12 cellular contexts compared by ENCODE assay signal in genomic region chr4:41143721-41144379, GRCh38.
DNase-seq lines count a peak whose midpoint lies in the region; ATAC-seq and TF ChIP-seq lines count a peak whose summit lies in the region.
"Had no signal": no experiment of that assay in that cellular context is flagged by ENCODE, and none has a peak within 500 bp of the region (broad histone marks: within the 10 kb centered on the region; RNA-seq: fewer than 3 reads in every experiment).

No MANE protein-coding gene starts in this region.

- no peak overlapping the region for H3K4me3 Mint-ChIP-seq in activated CD4-positive, alpha-beta T cell treated with anti-CD3 and anti-CD28 coated beads, Interleukin-2, amount 10 ng/mL, durations not matched to agents 24 days and 14 days
- no peak overlapping the region for H3K4me3 Mint-ChIP-seq in immature natural killer cell
- H3K4me3 Mint-ChIP-seq in activated CD4-positive, alpha-beta memory T cell treated with anti-CD3 and anti-CD28 coated beads for 36 hours, result no peak overlapping the region
- H3K4me3 Mint-ChIP-seq: activated B cell treated with CpG ODN at 0.5 μM for 24 hours; activated naive CD8-positive, alpha-beta T cell treated with anti-CD3 and anti-CD28 coated beads, Interleukin-2, amount 10 ng/mL, durations not matched to agents 7 days and 5 days had no signal

- peak overlapping the region; percentile 100 for H3K27ac ChIP-seq in SJCRH30
- H3K27ac ChIP-seq in esophagus muscularis mucosa (replicated peaks in 1 of 4), result peak overlapping the region; percentile 78 to 89 (median 85)
- peak overlapping the region; percentile 27 to 49 for H3K27ac ChIP-seq in mucosa of rectum (ENCODE audit: low read depth in 2 of 2, low read length in 2 of 2)
- peak overlapping the region; percentile 76 for H3K27ac ChIP-seq in upper lobe of right lung

- POLR2A ChIA-PET in activated CD4-positive, alpha-beta memory T cell treated with anti-CD3 and anti-CD28 coated beads for 36 hours (lab: Charles Lee), result no interaction called here

- no peak overlapping the region for H3K27ac Mint-ChIP-seq in activated CD4-positive, alpha-beta T cell treated with anti-CD3 and anti-CD28 coated beads, Interleukin-2, amount 10 ng/mL, durations not matched to agents 24 days and 14 days
- H3K27ac Mint-ChIP-seq in immature natural killer cell, result no peak overlapping the region
- no peak overlapping the region for H3K27ac Mint-ChIP-seq in activated CD4-positive, alpha-beta memory T cell treated with anti-CD3 and anti-CD28 coated beads for 36 hours
- H3K27ac Mint-ChIP-seq: activated B cell treated with CpG ODN at 0.5 μM for 24 hours; activated naive CD8-positive, alpha-beta T cell treated with anti-CD3 and anti-CD28 coated beads, Interleukin-2, amount 10 ng/mL, durations not matched to agents 7 days and 5 days had no signal

- TF ChIP-seq CTCF in esophagus muscularis mucosa (IDR thresholded peaks at IDR 0.05), result no peak
- no peak for TF ChIP-seq CTCF in upper lobe of right lung (IDR thresholded peaks at IDR 0.05)

- DNase-seq in SJCRH30 (peak; percentile 69 to 84), esophagus muscularis mucosa (ENCODE audit: extremely low spot score) (no peak), upper lobe of right lung (no peak), immature natural killer cell (no peak), NOMO-1 treated with DMSO at 0.1 percent for 48 hours (lab: John Stamatoyannopoulos, UW; ENCODE audit: unreplicated experiment) (no peak)
- DNase-seq in activated CD4-positive, alpha-beta T cell treated with anti-CD3 and anti-CD28 coated beads, Interleukin-2, amount 10 ng/mL, durations not matched to agents 24 days and 14 days, result no peak
- no peak for DNase-seq in activated CD4-positive, alpha-beta memory T cell treated with anti-CD3 and anti-CD28 coated beads for 36 hours
- DNase-seq: activated B cell treated with CpG ODN at 0.5 μM for 24 hours; activated naive CD8-positive, alpha-beta T cell treated with anti-CD3 and anti-CD28 coated beads, Interleukin-2, amount 10 ng/mL, durations not matched to agents 7 days and 5 days; NK-92 treated with Interleukin-12 subunit alpha and Interleukin-12 subunit beta, amount 100 ng/mL, for 24 hours; stimulated activated naive CD4-positive, alpha-beta T cell had no signal

- TF ChIP-seq POLR2A in esophagus muscularis mucosa (IDR thresholded peaks at IDR 0.05; ENCODE audit: low read depth), result no peak

- WGBS in esophagus muscularis mucosa, result 40% methylated on average over 6 of the region's 6 CpGs

- H3K27me3 ChIP-seq in SJCRH30 (no peaks in the 10 kb centered on the region), esophagus muscularis mucosa (no peaks in the 10 kb centered on the region), mucosa of rectum (ENCODE audit: control insufficient read depth in 2 of 2, insufficient read depth in 2 of 2, low read length in 2 of 2) (no peaks in the 10 kb centered on the region), upper lobe of right lung (no peaks in the 10 kb centered on the region)

- H3K4me1 Mint-ChIP-seq in activated CD4-positive, alpha-beta T cell treated with anti-CD3 and anti-CD28 coated beads, Interleukin-2, amount 10 ng/mL, durations not matched to agents 24 days and 14 days, result no peaks in the 10 kb centered on the region
- H3K4me1 Mint-ChIP-seq in immature natural killer cell, result no peaks in the 10 kb centered on the region
- H3K4me1 Mint-ChIP-seq in activated CD4-positive, alpha-beta memory T cell treated with anti-CD3 and anti-CD28 coated beads for 36 hours (ENCODE audit: low read depth), result no peaks in the 10 kb centered on the region
- H3K4me1 Mint-ChIP-seq: activated B cell treated with CpG ODN at 0.5 μM for 24 hours; activated naive CD8-positive, alpha-beta T cell treated with anti-CD3 and anti-CD28 coated beads, Interleukin-2, amount 10 ng/mL, durations not matched to agents 7 days and 5 days had no signal

- TF ChIP-seq EP300 in esophagus muscularis mucosa (IDR thresholded peaks at IDR 0.05), result no peak

- intact Hi-C loops in esophagus muscularis mucosa (cut with DNase I), result no loop called here
- intact Hi-C loops in upper lobe of right lung (cut with DNase I), result no loop called here
- intact Hi-C loops in activated CD4-positive, alpha-beta T cell treated with anti-CD3 and anti-CD28 coated beads, Interleukin-2, amount 10 ng/mL, durations not matched to agents 24 days and 14 days (cut with micrococcal nuclease), result no loop called here
- intact Hi-C loops in activated CD4-positive, alpha-beta memory T cell treated with anti-CD3 and anti-CD28 coated beads for 36 hours (cut with micrococcal nuclease), result no loop called here

- H3K36me3 Mint-ChIP-seq in activated CD4-positive, alpha-beta T cell treated with anti-CD3 and anti-CD28 coated beads, Interleukin-2, amount 10 ng/mL, durations not matched to agents 24 days and 14 days (ENCODE audit: low read depth), result no peaks in the 10 kb centered on the region
- H3K36me3 Mint-ChIP-seq in immature natural killer cell, result no peaks in the 10 kb centered on the region
- no peaks in the 10 kb centered on the region for H3K36me3 Mint-ChIP-seq in activated CD4-positive, alpha-beta memory T cell treated with anti-CD3 and anti-CD28 coated beads for 36 hours
- H3K36me3 Mint-ChIP-seq: activated naive CD8-positive, alpha-beta T cell treated with anti-CD3 and anti-CD28 coated beads, Interleukin-2, amount 10 ng/mL, durations not matched to agents 7 days and 5 days had no signal

- ATAC-seq in upper lobe of right lung, result no peak

- H3K9me3 ChIP-seq in SJCRH30 (replicated peaks) (0 out of 2 replicates have a peak, but pooled peaks cover 3% of the 10 kb centered on the region), esophagus muscularis mucosa (no peaks in the 10 kb centered on the region), mucosa of rectum (ENCODE audit: control insufficient read depth in 2 of 2, low read length in 2 of 2) (no peaks in the 10 kb centered on the region), upper lobe of right lung (no peaks in the 10 kb centered on the region)

- H3K4me1 ChIP-seq in SJCRH30 (peaks cover 63% of the 10 kb centered on the region), esophagus muscularis mucosa (peaks cover 45 to 71% (median 62%) of the 10 kb centered on the region in 4 donors), mucosa of rectum (ENCODE audit: control insufficient read depth in 2 of 2, insufficient read depth in 2 of 2, low read length in 2 of 2) (peaks cover 0 to 4% of the 10 kb centered on the region in 2 donors), upper lobe of right lung (peaks cover 53% of the 10 kb centered on the region)

- no peaks in the 10 kb centered on the region for H3K9me3 Mint-ChIP-seq in activated CD4-positive, alpha-beta T cell treated with anti-CD3 and anti-CD28 coated beads, Interleukin-2, amount 10 ng/mL, durations not matched to agents 24 days and 14 days
- H3K9me3 Mint-ChIP-seq in immature natural killer cell, result peaks cover 0 to 3% (median 0%) of the 10 kb centered on the region in 6 donors
- no peaks in the 10 kb centered on the region for H3K9me3 Mint-ChIP-seq in activated CD4-positive, alpha-beta memory T cell treated with anti-CD3 and anti-CD28 coated beads for 36 hours
- H3K9me3 Mint-ChIP-seq: activated B cell treated with CpG ODN at 0.5 μM for 24 hours; activated naive CD8-positive, alpha-beta T cell treated with anti-CD3 and anti-CD28 coated beads, Interleukin-2, amount 10 ng/mL, durations not matched to agents 7 days and 5 days had no signal

- peaks cover 1% of the 10 kb centered on the region for H3K27me3 Mint-ChIP-seq in activated CD4-positive, alpha-beta T cell treated with anti-CD3 and anti-CD28 coated beads, Interleukin-2, amount 10 ng/mL, durations not matched to agents 24 days and 14 days
- H3K27me3 Mint-ChIP-seq in immature natural killer cell (ENCODE audit: low read depth in 3 of 3), result peaks cover 0 to 7% (median 2%) of the 10 kb centered on the region in 3 donors
- peaks cover 3% of the 10 kb centered on the region for H3K27me3 Mint-ChIP-seq in activated CD4-positive, alpha-beta memory T cell treated with anti-CD3 and anti-CD28 coated beads for 36 hours
- H3K27me3 Mint-ChIP-seq: activated B cell treated with CpG ODN at 0.5 μM for 24 hours had no signal

- CTCF ChIA-PET in activated CD4-positive, alpha-beta memory T cell treated with anti-CD3 and anti-CD28 coated beads for 36 hours (lab: Charles Lee), result no interaction called here

- H3K9ac ChIP-seq in mucosa of rectum (ENCODE audit: low read depth in 1 of 2, low read length in 2 of 2), result no peak overlapping the region

- H3K36me3 ChIP-seq in SJCRH30 (peaks cover 10% of the 10 kb centered on the region), esophagus muscularis mucosa (no peaks in the 10 kb centered on the region), mucosa of rectum (ENCODE audit: control insufficient read depth in 2 of 2, insufficient read depth in 2 of 2, low read length in 2 of 2) (no peaks in the 10 kb centered on the region), upper lobe of right lung (no peaks in the 10 kb centered on the region)

- H3K4me3 ChIP-seq in SJCRH30, result 0 out of 2 replicates have a peak overlapping the region, but pooled peaks have one; percentile 1
- peak overlapping the region in 2 of 4 donors; percentile 1 to 17 for H3K4me3 ChIP-seq in esophagus muscularis mucosa
- no peak overlapping the region for H3K4me3 ChIP-seq in mucosa of rectum (ENCODE audit: low read length in 2 of 2)
- H3K4me3 ChIP-seq in upper lobe of right lung, result no peak overlapping the region

Comparison
In these comparisons a context has a peak if more than half of its experiments do, and no peak if none do; other contexts are left out.
1. DNase-seq: peak in SJCRH30 (2 of 2); none in esophagus muscularis mucosa (single experiment), upper lobe of right lung (single experiment), activated CD4-positive, alpha-beta T cell treated with anti-CD3 and anti-CD28 coated beads, Interleukin-2, amount 10 ng/mL, durations not matched to agents 24 days and 14 days (single experiment), immature natural killer cell (0 of 3), activated CD4-positive, alpha-beta memory T cell treated with anti-CD3 and anti-CD28 coated beads for 36 hours (single experiment) and NOMO-1 treated with DMSO at 0.1 percent for 48 hours (single experiment).
2. H3K27ac ChIP-seq: peak in every context shown above with its lines; median percentile 100 in SJCRH30; 85 in esophagus muscularis mucosa; 76 in upper lobe of right lung; 38 in mucosa of rectum.